In genomic region chr17:57255776-57256681, GRCh38 we compare ENCODE assay signal across 8 cellular contexts. TPM values are rescaled to one million over a fixed set of nuclear protein-coding genes. Genes with fewer than 3 reads are reported as not detected.
DNase-seq lines count a peak whose midpoint lies in the region; ATAC-seq lines count a peak whose summit lies in the region.

Gene MSI2 (plus strand): TSS chr17:57256523. CDS start chr17:57256743, 220 bp downstream.

- H3K27me3 ChIP-seq in mesenchymal stem cell (ENCODE audit: control insufficient read depth in 1 of 2, insufficient read depth in 1 of 2, low read length in 2 of 2), result peaks cover 0 to 11% of the 10 kb centered on the region in 2 experiments

- peak within 1 kb of the TSS; percentile 72 for H3K4me2 ChIP-seq in mesenchymal stem cell (ENCODE audit: low read length, poor library complexity, severe bottlenecking)

- H3K79me1 ChIP-seq in mesenchymal stem cell (replicated peaks; ENCODE audit: low read length, poor library complexity, severe bottlenecking), result peaks cover 9% of the 10 kb centered on the region

- H2AFZ ChIP-seq in mesenchymal stem cell (ENCODE audit: low read depth, low read length), result peak within 1 kb of the TSS; percentile 53

- peak within 1 kb of the TSS; percentile 80 for H2BK120ac ChIP-seq in mesenchymal stem cell (ENCODE audit: low read depth, low read length)

- H3K9me3 Mint-ChIP-seq in activated CD8-positive, alpha-beta memory T cell treated with anti-CD3 and anti-CD28 coated beads, Interleukin-2, amount 10 ng/mL, durations not matched to agents 7 days and 5 days (ENCODE audit: low read depth), result peaks cover 4% of the 10 kb centered on the region
- no peaks in the 10 kb centered on the region for H3K9me3 Mint-ChIP-seq in effector memory CD8-positive, alpha-beta T cell

- no peak within 1 kb of the TSS for H2AK5ac ChIP-seq in mesenchymal stem cell (ENCODE audit: low read length, severe bottlenecking)

- peak within 1 kb of the TSS; percentile 83 to 84 for H3K4me3 ChIP-seq in mesenchymal stem cell (ENCODE audit: insufficient read depth in 1 of 2, low read depth in 1 of 2, low read length in 2 of 2)

- peaks cover 20% of the 10 kb centered on the region for H3K36me3 Mint-ChIP-seq in activated CD8-positive, alpha-beta memory T cell treated with anti-CD3 and anti-CD28 coated beads, Interleukin-2, amount 10 ng/mL, durations not matched to agents 7 days and 5 days
- H3K36me3 Mint-ChIP-seq in effector memory CD8-positive, alpha-beta T cell (ENCODE audit: insufficient read depth), result peaks cover 13% of the 10 kb centered on the region

- ATAC-seq in GM19351 (IDR thresholded peaks at IDR 0.05; ENCODE audit: unreplicated experiment), result peak; percentile 64
- peak; percentile 70 for ATAC-seq in HG03521 (IDR thresholded peaks at IDR 0.05; ENCODE audit: unreplicated experiment)
- peak; percentile 86 for ATAC-seq in activated CD8-positive, alpha-beta memory T cell treated with anti-CD3 and anti-CD28 coated beads, Interleukin-2, amount 10 ng/mL, durations not matched to agents 7 days and 5 days
- peak; percentile 78 for ATAC-seq in effector memory CD8-positive, alpha-beta T cell (replicated peaks)

- H4K8ac ChIP-seq in mesenchymal stem cell (ENCODE audit: low read length), result peak within 1 kb of the TSS; percentile 91

- H3K9me3 ChIP-seq in mesenchymal stem cell (ENCODE audit: control insufficient read depth, low read length), result peaks cover 4% of the 10 kb centered on the region

- H3K23ac ChIP-seq in mesenchymal stem cell (ENCODE audit: low read length in 2 of 2), result peak within 1 kb of the TSS in 1 of 2 experiments; percentile 97

- DNase-seq in Ammon's horn (ENCODE audit: low spot score), result peak; percentile 93
- DNase-seq in NK-92 (lab: John Stamatoyannopoulos, UW; ENCODE audit: unreplicated experiment), result peak; percentile 56
- DNase-seq in activated CD8-positive, alpha-beta memory T cell treated with anti-CD3 and anti-CD28 coated beads, Interleukin-2, amount 10 ng/mL, durations not matched to agents 7 days and 5 days, result peak; percentile 96
- peak; percentile 88 to 94 (median 92) for DNase-seq in effector memory CD8-positive, alpha-beta T cell
- peak; percentile 84 for DNase-seq in mesenchymal stem cell
- peak; percentile 90 for DNase-seq in stimulated activated CD8-positive, alpha-beta memory T cell treated with anti-CD3 and anti-CD28 coated beads, Interleukin-12 subunit alpha, Interleukin-12 subunit beta, amount 100 ng/mL, for 1 hour (ENCODE audit: low read depth)

- no peaks in the 10 kb centered on the region for H3K36me3 ChIP-seq in mesenchymal stem cell (ENCODE audit: control insufficient read depth in 1 of 2, insufficient read depth in 2 of 2, low read depth in 1 of 2, low read length in 2 of 2)

- peak within 1 kb of the TSS; percentile 82 for H3K4me3 Mint-ChIP-seq in activated CD8-positive, alpha-beta memory T cell treated with anti-CD3 and anti-CD28 coated beads, Interleukin-2, amount 10 ng/mL, durations not matched to agents 7 days and 5 days
- peak within 1 kb of the TSS; percentile 97 to 98 for H3K4me3 Mint-ChIP-seq in effector memory CD8-positive, alpha-beta T cell

- H2BK12ac ChIP-seq in mesenchymal stem cell (ENCODE audit: low read length in 2 of 2), result peak within 1 kb of the TSS; percentile 28 to 86

- H3K14ac ChIP-seq in mesenchymal stem cell (ENCODE audit: low read length in 2 of 2), result peak within 1 kb of the TSS in 1 of 2 experiments; percentile 77

- peak within 1 kb of the TSS; percentile 85 for H3K9ac ChIP-seq in mesenchymal stem cell (ENCODE audit: low read length)

- peak within 1 kb of the TSS; percentile 81 to 90 for H3K18ac ChIP-seq in mesenchymal stem cell (ENCODE audit: low read depth in 1 of 2, low read length in 2 of 2)

- 0% methylated on average over 25 of the region's 88 CpGs for WGBS in mesenchymal stem cell

- peak within 1 kb of the TSS; percentile 67 to 74 for H3K4ac ChIP-seq in mesenchymal stem cell (ENCODE audit: low read depth in 1 of 2, low read length in 2 of 2)

- H3K27ac Mint-ChIP-seq in activated CD8-positive, alpha-beta memory T cell treated with anti-CD3 and anti-CD28 coated beads, Interleukin-2, amount 10 ng/mL, durations not matched to agents 7 days and 5 days, result peak within 1 kb of the TSS; percentile 91
- H3K27ac Mint-ChIP-seq in effector memory CD8-positive, alpha-beta T cell, result peak within 1 kb of the TSS; percentile 95 to 97

- H3K27me3 Mint-ChIP-seq in activated CD8-positive, alpha-beta memory T cell treated with anti-CD3 and anti-CD28 coated beads, Interleukin-2, amount 10 ng/mL, durations not matched to agents 7 days and 5 days, result no peaks in the 10 kb centered on the region
- no peaks in the 10 kb centered on the region for H3K27me3 Mint-ChIP-seq in effector memory CD8-positive, alpha-beta T cell

- H2BK5ac ChIP-seq in mesenchymal stem cell (ENCODE audit: low read depth, low read length, poor library complexity, severe bottlenecking), result peak within 1 kb of the TSS; percentile 71

- CTCF ChIA-PET in activated CD8-positive, alpha-beta memory T cell treated with anti-CD3 and anti-CD28 coated beads, Interleukin-2, amount 10 ng/mL, durations not matched to agents 7 days and 5 days (lab: Charles Lee), result interaction anchor here (0.6 to 4.8 kb wide), 4 partner anchors 13 to 528 kb away, joined by 3 to 44 read pairs (median 18); no protein-coding TSS in a partner anchor

- H3K27ac ChIP-seq in mesenchymal stem cell (ENCODE audit: low read length, poor library complexity, severe bottlenecking), result peak within 1 kb of the TSS; percentile 23

- H3K4me1 Mint-ChIP-seq in activated CD8-positive, alpha-beta memory T cell treated with anti-CD3 and anti-CD28 coated beads, Interleukin-2, amount 10 ng/mL, durations not matched to agents 7 days and 5 days, result peaks cover 37% of the 10 kb centered on the region
- H3K4me1 Mint-ChIP-seq in effector memory CD8-positive, alpha-beta T cell (ENCODE audit: low read depth in 2 of 2), result peaks cover 32 to 54% of the 10 kb centered on the region in 2 donors

- H2BK15ac ChIP-seq in mesenchymal stem cell (ENCODE audit: low read depth, poor library complexity, severe bottlenecking), result peak within 1 kb of the TSS; percentile 97

- peaks cover 7% of the 10 kb centered on the region for H3K4me1 ChIP-seq in mesenchymal stem cell (ENCODE audit: control insufficient read depth, insufficient read depth, low read depth, low read length)

- peak within 1 kb of the TSS; percentile 61 for H4K91ac ChIP-seq in mesenchymal stem cell (ENCODE audit: low read length)

RNA-seq across cellular contexts. Expression of gene MSI2, which starts in this region (rescaled TPM):
- 100 to 1,000 TPM; 117 to 120 TPM for total RNA-seq in activated CD8-positive, alpha-beta memory T cell treated with anti-CD3 and anti-CD28 coated beads, Interleukin-2, amount 10 ng/mL, durations not matched to agents 7 days and 5 days
- 21.7 TPM for polyA plus RNA-seq in mesenchymal stem cell (2013, experiment 1 of 2)
- polyA plus RNA-seq in mesenchymal stem cell (2013, experiment 2 of 2), result 22.6 TPM

Comparison
In these comparisons a context has a peak if more than half of its experiments do, and no peak if none do; other contexts are left out.
1. Peak in every context shown above with its lines: DNase-seq, ATAC-seq, H3K4me3 ChIP-seq and H3K27ac ChIP-seq.